In the genomic region with DNA sequence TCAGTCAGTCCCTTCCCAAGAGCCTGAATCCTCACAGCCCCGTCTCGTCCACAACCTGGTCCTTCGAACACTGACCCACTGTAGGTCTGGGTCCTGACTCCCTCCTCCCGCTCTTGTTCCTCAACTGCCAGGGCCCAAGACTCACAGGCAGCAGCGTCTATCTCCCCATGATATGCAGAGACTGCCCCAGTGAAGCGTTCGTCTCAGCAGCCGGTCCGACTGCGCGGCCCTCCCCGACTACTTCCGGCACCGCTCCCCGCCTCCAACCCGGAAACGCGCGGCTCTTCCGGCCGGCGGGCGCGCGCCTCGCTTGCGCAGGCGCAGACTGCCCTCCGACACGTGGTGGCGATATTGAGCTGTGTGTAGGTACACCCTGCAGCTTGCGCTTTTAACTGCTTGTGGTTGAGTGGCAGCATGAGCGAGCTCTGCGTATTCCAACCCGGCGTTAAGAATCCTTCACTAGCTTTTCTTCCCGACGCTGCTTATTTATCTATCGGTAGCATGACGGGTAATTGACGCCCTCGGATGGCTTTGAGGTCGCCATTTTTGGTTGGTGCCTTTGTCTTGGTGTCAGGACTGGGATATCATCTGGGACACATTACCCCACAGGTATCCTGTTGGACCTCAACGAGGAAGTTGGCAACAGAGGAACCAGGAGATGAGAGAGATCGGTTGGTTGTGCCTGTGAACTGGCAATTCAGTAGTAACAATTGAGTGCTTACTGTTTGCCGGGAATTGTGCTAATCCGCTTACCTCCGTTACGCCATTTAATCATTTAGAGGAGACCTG, we compare ENCODE assay signal across 1 cellular context.
A peak's percentile ranks its signal among the peaks of the same experiment; 100 is the strongest.
TF ChIP-seq lines count a peak whose summit lies in the region.

A gene with protein sequence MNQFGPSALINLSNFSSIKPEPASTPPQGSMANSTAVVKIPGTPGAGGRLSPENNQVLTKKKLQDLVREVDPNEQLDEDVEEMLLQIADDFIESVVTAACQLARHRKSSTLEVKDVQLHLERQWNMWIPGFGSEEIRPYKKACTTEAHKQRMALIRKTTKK (minus strand): TSS at position 221 of the 789 bp plus-strand sequence. CDS start 20,986 bp downstream, outside the sequence.

TF ChIP-seq in K562, 482 proteins besides CTCF, POLR2A, EP300 and RAD21 (continued from another document and continues in another):
- TF ChIP-seq MTA3 (IDR thresholded peaks at IDR 0.05; ENCODE audit: borderline replicate concordance) (peak; percentile 96), ZFPM2 (CRISPR knock-in tag; IDR thresholded peaks at IDR 0.05) (peak; percentile 82; the same call in 1 of the 2 replicates), CEBPB (tag; IDR thresholded peaks at IDR 0.05) (no peak; the same call in 1 of the 2 replicates), ELF2 (CRISPR knock-in tag; IDR thresholded peaks at IDR 0.05) (peak; percentile 99), MTA2 (IDR thresholded peaks at IDR 0.05; ENCODE audit: low read depth) (no peak), NFATC3 (IDR thresholded peaks at IDR 0.05) (no peak), HDAC6 (IDR thresholded peaks at IDR 0.05; ENCODE audit: low read depth, low read length) (peak; percentile 25; the same call in 1 of the 2 replicates), KDM2B (CRISPR knock-in tag; IDR thresholded peaks at IDR 0.05) (no peak; the same call in 1 of the 2 replicates), ZNF512 (tag; IDR thresholded peaks at IDR 0.05) (no peak), SIRT6 (IDR thresholded peaks at IDR 0.05; ENCODE audit: low read depth, low read length) (no peak), ZNF140 (CRISPR knock-in tag; IDR thresholded peaks at IDR 0.05) (no peak), KAT2B (IDR thresholded peaks at IDR 0.05; ENCODE audit: low read depth, low read length) (no peak), CBFA2T2 (conservative IDR thresholded peaks at IDR 0.05) (peak; percentile 40), NCOA4 (IDR thresholded peaks at IDR 0.05; ENCODE audit: partially characterized antibody) (no peak), ARHGAP35 (IDR thresholded peaks at IDR 0.05; ENCODE audit: partially characterized antibody) (no peak), BRD9 (IDR thresholded peaks at IDR 0.05; ENCODE audit: low read depth, partially characterized antibody) (no peak), GTF2A2 (tag; IDR thresholded peaks at IDR 0.05) (0 out of 2 replicates have a peak, but pooled peaks have one; percentile 1), TSHZ1 (CRISPR knock-in tag; IDR thresholded peaks at IDR 0.05) (no peak), TGIF2 (CRISPR knock-in tag; IDR thresholded peaks at IDR 0.05) (peak; percentile 20; the same call in 1 of the 2 replicates), ATF7 (IDR thresholded peaks at IDR 0.05) (peak; percentile 89), E2F3 (CRISPR knock-in tag; IDR thresholded peaks at IDR 0.05) (0 out of 2 replicates have a peak, but pooled peaks have one; percentile 12), THAP12 (CRISPR knock-in tag; IDR thresholded peaks at IDR 0.05) (peak; percentile 92), CTBP1 (IDR thresholded peaks at IDR 0.05; ENCODE audit: borderline replicate concordance) (peak; percentile 86), ZC3H4 (CRISPR knock-in tag; IDR thresholded peaks at IDR 0.05; ENCODE audit: borderline replicate concordance) (peak; percentile 88; the same call in 1 of the 2 replicates), DIDO1 (tag; IDR thresholded peaks at IDR 0.05; ENCODE audit: low read depth) (peak; percentile 75), ZNF639 (CRISPR knock-in tag; conservative IDR thresholded peaks at IDR 0.05 in 1 of 2, IDR thresholded peaks at IDR 0.05 in 1 of 2) (peak in 1 of 2 experiments; percentile 76; a peak in 2 of 4 replicates), NELFE (IDR thresholded peaks at IDR 0.05; ENCODE audit: insufficient read depth, insufficient read length) (peak; percentile 14), ZNF316 (IDR thresholded peaks at IDR 0.05) (no peak), DACH1 (IDR thresholded peaks at IDR 0.05; ENCODE audit: partially characterized antibody) (no peak), GABPB2 (CRISPR knock-in tag; conservative IDR thresholded peaks at IDR 0.05) (peak; percentile 55; the same call in 1 of the 2 replicates), SP2 (IDR thresholded peaks at IDR 0.05; ENCODE audit: extremely low read depth, low read depth, low read length, poor library complexity, severe bottlenecking) (no peak), ZBTB7A (IDR thresholded peaks at IDR 0.05; ENCODE audit: borderline replicate concordance, control insufficient read depth, low read depth, low read length) (no peak; the same call in 1 of the 2 replicates), IRF1 (CRISPR knock-in tag; IDR thresholded peaks at IDR 0.05; ENCODE audit: borderline replicate concordance) (no peak), RFX1 (IDR thresholded peaks at IDR 0.05) (no peak), FOSL1 (tag; conservative IDR thresholded peaks at IDR 0.05) (peak; percentile 57; the same call in 1 of the 2 replicates), ZNF707 (CRISPR knock-in tag; conservative IDR thresholded peaks at IDR 0.05) (no peak), ZNF449 (CRISPR knock-in tag; IDR thresholded peaks at IDR 0.05) (no peak), PHF20 (IDR thresholded peaks at IDR 0.05; ENCODE audit: partially characterized antibody) (peak; percentile 88), KAT7 (CRISPR knock-in tag; IDR thresholded peaks at IDR 0.05; ENCODE audit: borderline replicate concordance) (peak; percentile 99), POLR2G (IDR thresholded peaks at IDR 0.05; ENCODE audit: low read depth, low read length) (peak; percentile 100), CLOCK (CRISPR knock-in tag; IDR thresholded peaks at IDR 0.05; ENCODE audit: borderline replicate concordance) (no peak), USF2 (CRISPR knock-in tag; IDR thresholded peaks at IDR 0.05) (peak; percentile 86)
- TF ChIP-seq, protein P1, sequence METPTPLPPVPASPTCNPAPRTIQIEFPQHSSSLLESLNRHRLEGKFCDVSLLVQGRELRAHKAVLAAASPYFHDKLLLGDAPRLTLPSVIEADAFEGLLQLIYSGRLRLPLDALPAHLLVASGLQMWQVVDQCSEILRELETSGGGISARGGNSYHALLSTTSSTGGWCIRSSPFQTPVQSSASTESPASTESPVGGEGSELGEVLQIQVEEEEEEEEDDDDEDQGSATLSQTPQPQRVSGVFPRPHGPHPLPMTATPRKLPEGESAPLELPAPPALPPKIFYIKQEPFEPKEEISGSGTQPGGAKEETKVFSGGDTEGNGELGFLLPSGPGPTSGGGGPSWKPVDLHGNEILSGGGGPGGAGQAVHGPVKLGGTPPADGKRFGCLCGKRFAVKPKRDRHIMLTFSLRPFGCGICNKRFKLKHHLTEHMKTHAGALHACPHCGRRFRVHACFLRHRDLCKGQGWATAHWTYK (CRISPR knock-in tag; IDR thresholded peaks at IDR 0.05): 0 out of 2 replicates have a peak, but pooled peaks have one; percentile 40
